ENCODE assay signal across 8 cellular contexts in the genomic region with DNA sequence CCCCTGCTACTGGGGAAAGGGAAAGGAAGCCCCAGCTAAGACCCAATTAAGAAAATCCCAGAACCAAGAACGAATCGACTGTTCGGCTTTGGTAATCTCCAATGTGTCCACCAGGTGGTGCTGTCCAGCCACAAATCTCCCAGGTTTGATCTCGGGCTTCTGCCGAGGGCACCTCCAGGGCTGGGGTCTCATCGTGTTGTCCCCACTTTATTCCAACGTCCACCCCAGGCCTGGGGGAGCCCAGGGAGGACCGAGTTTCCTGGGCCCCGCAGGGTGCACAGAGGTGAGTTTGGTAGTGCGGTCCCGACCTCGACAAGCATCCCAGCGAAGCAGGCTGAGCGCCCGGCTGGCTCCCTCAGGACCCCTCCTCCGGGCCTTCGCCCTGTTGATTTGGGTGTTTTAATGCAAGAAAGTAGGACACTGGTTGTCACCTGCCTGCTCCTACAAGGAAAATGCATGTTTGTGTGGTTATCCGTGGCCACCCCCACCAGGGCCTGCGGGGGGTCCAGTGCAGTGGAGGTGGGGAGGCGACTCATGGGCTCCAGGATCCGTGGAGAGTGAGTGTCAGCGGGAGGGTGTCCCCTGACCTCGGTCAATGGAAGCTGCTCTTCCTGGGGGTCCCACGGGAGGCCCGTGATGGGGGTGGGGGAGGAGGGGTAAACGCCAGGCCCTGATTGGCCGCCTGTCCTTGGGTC.
DNase-seq lines count a peak whose midpoint lies in the region; ATAC-seq, FAIRE-seq and TF ChIP-seq lines count a peak whose summit lies in the region.

No MANE protein-coding gene starts in this region.

- no peaks in the 10 kb centered on the region for H3K36me3 Mint-ChIP-seq in activated T-cell treated with anti-CD3 and anti-CD28 coated beads, Interleukin-2, amount 50 U/mL, for 72 hours (ENCODE audit: insufficient read depth in 2 of 2)

- no peaks in the 10 kb centered on the region for H3K9me3 Mint-ChIP-seq in activated T-cell treated with anti-CD3 and anti-CD28 coated beads, Interleukin-2, amount 50 U/mL, for 72 hours

- H3K27me3 Mint-ChIP-seq in activated T-cell treated with anti-CD3 and anti-CD28 coated beads, Interleukin-2, amount 50 U/mL, for 72 hours (ENCODE audit: low read depth) = no peaks in the 10 kb centered on the region

- TF ChIP-seq POLR2A in sigmoid colon (IDR thresholded peaks at IDR 0.05) = no peak

- H3K4me1 ChIP-seq in A673 (ENCODE audit: insufficient read depth, low read length, poor library complexity, severe bottlenecking) (no peaks in the 10 kb centered on the region), sigmoid colon (no peaks in the 10 kb centered on the region), small intestine (ENCODE audit: control insufficient read depth in 2 of 2, insufficient read depth in 1 of 2, low read depth in 1 of 2, low read length in 1 of 2) (no peaks in the 10 kb centered on the region)

- H3K9me3 ChIP-seq in A673 (ENCODE audit: low read depth, low read length, poor library complexity, severe bottlenecking) = peaks cover 81% of the 10 kb centered on the region
- no peaks in the 10 kb centered on the region for H3K9me3 ChIP-seq in MG63
- peaks cover 0 to 8% (median 0%) of the 10 kb centered on the region in 4 donors for H3K9me3 ChIP-seq in sigmoid colon
- peaks cover 3% of the 10 kb centered on the region for H3K9me3 ChIP-seq in small intestine (ENCODE audit: control insufficient read depth, low read depth)

- no peaks in the 10 kb centered on the region for H3K36me3 ChIP-seq in A673 (ENCODE audit: insufficient read depth, low read length, poor library complexity, severe bottlenecking)
- H3K36me3 ChIP-seq in MG63 = no peaks in the 10 kb centered on the region
- no peaks in the 10 kb centered on the region for H3K36me3 ChIP-seq in sigmoid colon
- H3K36me3 ChIP-seq in small intestine (ENCODE audit: control insufficient read depth in 2 of 2, insufficient read depth in 2 of 2, low read length in 2 of 2) = no peaks in the 10 kb centered on the region

- no peak for FAIRE-seq in small intestine (lab: Jason Lieb, UNC)

- CTCF ChIA-PET in A673 (lab: Charles Lee) = no interaction called here

- TF ChIP-seq CTCF in A673 (conservative IDR thresholded peaks at IDR 0.05; ENCODE audit: low read depth, low read length) = peak; percentile 75
- peak; percentile 42 to 83 (median 60) for TF ChIP-seq CTCF in sigmoid colon (IDR thresholded peaks at IDR 0.05)

- H3K27ac Mint-ChIP-seq in activated T-cell treated with anti-CD3 and anti-CD28 coated beads, Interleukin-2, amount 50 U/mL, for 72 hours = no peak overlapping the region

- peak; percentile 53 for ATAC-seq in GM19455 (IDR thresholded peaks at IDR 0.05; ENCODE audit: unreplicated experiment)
- ATAC-seq in activated T-cell treated with anti-CD3 and anti-CD28 coated beads, Interleukin-2, amount 50 U/mL, for 72 hours (replicated peaks in 1 of 2) = peak; percentile 62 to 68

- DNase-seq in A673 (ENCODE audit: low spot score) = peak; percentile 59
- DNase-seq in MG63 = peak; percentile 48
- peak; percentile 81 to 87 for DNase-seq in activated T-cell treated with anti-CD3 and anti-CD28 coated beads, Interleukin-2, amount 50 U/mL, for 72 hours
- peak; percentile 74 for DNase-seq in cardiac septum (ENCODE audit: low spot score)
- peak; percentile 69 for DNase-seq in sigmoid colon
- DNase-seq in small intestine = no peak
- DNase-seq in SW 1271 (lab: John Stamatoyannopoulos, UW) = no peak

- H3K27me3 ChIP-seq in A673 (replicated peaks; ENCODE audit: insufficient read depth, low read depth, low read length, poor library complexity) = no peaks in the 10 kb centered on the region
- no peaks in the 10 kb centered on the region; the same call in 1 of the 2 replicates for H3K27me3 ChIP-seq in MG63
- no peaks in the 10 kb centered on the region for H3K27me3 ChIP-seq in sigmoid colon
- peaks cover 0 to 3% of the 10 kb centered on the region in 2 donors for H3K27me3 ChIP-seq in small intestine (ENCODE audit: control insufficient read depth in 2 of 2, insufficient read depth in 2 of 2, low read length in 2 of 2)

- no peak for TF ChIP-seq EP300 in sigmoid colon (IDR thresholded peaks at IDR 0.05)

- no peak overlapping the region for H3K27ac ChIP-seq in A673 (ENCODE audit: low read depth, low read length, poor library complexity, severe bottlenecking)
- no peak overlapping the region for H3K27ac ChIP-seq in sigmoid colon
- H3K27ac ChIP-seq in small intestine (ENCODE audit: low read depth in 1 of 2, low read length in 1 of 2) = no peak overlapping the region

- POLR2A ChIA-PET in A673 (lab: Charles Lee; ENCODE audit: low non-redundant PET) = no interaction called here

- intact Hi-C loops in A673 (cut with micrococcal nuclease; ENCODE audit: unreplicated experiment) = no loop called here
- intact Hi-C loops in cardiac septum (cut with DNase I) = no loop called here
- intact Hi-C loops in sigmoid colon (cut with DNase I) = no loop called here

- no TSS peak for BruUV-seq in A673 (replicated peaks; lab: Mats Ljungman, UMichigan)

- WGBS in sigmoid colon, 2 donors = 71 to 75% methylated on average over 27 of the region's 27 CpGs
- 71 to 75% (median 72%) methylated on average over 27 of the region's 27 CpGs for WGBS in small intestine, 3 donors

- H3K4me3 ChIP-seq in A673 (ENCODE audit: low read depth, low read length, poor library complexity, severe bottlenecking) = no peak overlapping the region
- H3K4me3 ChIP-seq in MG63 = no peak overlapping the region
- H3K4me3 ChIP-seq in sigmoid colon = no peak overlapping the region
- no peak overlapping the region for H3K4me3 ChIP-seq in small intestine (ENCODE audit: low read depth in 1 of 2, low read length in 2 of 2)

- H3K4me1 Mint-ChIP-seq in activated T-cell treated with anti-CD3 and anti-CD28 coated beads, Interleukin-2, amount 50 U/mL, for 72 hours (ENCODE audit: low read depth) = peaks cover 5% of the 10 kb centered on the region

- peak overlapping the region; percentile 36 to 60 for H3K4me3 Mint-ChIP-seq in activated T-cell treated with anti-CD3 and anti-CD28 coated beads, Interleukin-2, amount 50 U/mL, for 72 hours

Comparison
In these comparisons a context has a peak if more than half of its experiments do, and no peak if none do; other contexts are left out.
1. DNase-seq: peak in A673 (single experiment), MG63 (single experiment), activated T-cell treated with anti-CD3 and anti-CD28 coated beads, Interleukin-2, amount 50 U/mL, for 72 hours (2 of 2), cardiac septum (single experiment) and sigmoid colon (single experiment); none in small intestine (single experiment) and SW 1271 (0 of 2).